Comparison of ENCODE assay signal across 8 cellular contexts in genomic region chr1:11272842-11273594, GRCh38. TPM values are rescaled to one million over a fixed set of nuclear protein-coding genes. Genes with fewer than 3 reads are reported as not detected.
DNase-seq lines count a peak whose midpoint lies in the region; ATAC-seq and TF ChIP-seq lines count a peak whose summit lies in the region.

TSS of gene UBIAD1 (plus strand) at chr1:11273198. CDS start at chr1:11273532, 334 bp downstream.

- peak within 1 kb of the TSS; percentile 76 for H3K9ac ChIP-seq in rectal smooth muscle tissue (ENCODE audit: low read length)

- DNase-seq in NCI-H146 treated with DMSO at 0.1 percent for 48 hours (lab: John Stamatoyannopoulos, UW; ENCODE audit: unreplicated experiment) (peak; percentile 50), right cardiac atrium (peak; percentile 84 to 95 (median 93)), vagina (ENCODE audit: extremely low spot score in 2 of 2) (peak in 1 of 2 donors; percentile 89)

- H3K36me3 ChIP-seq in rectal smooth muscle tissue (ENCODE audit: control insufficient read depth, insufficient read depth, low read length) = no peaks in the 10 kb centered on the region
- H3K36me3 ChIP-seq in vagina = no peaks in the 10 kb centered on the region

- no peak for TF ChIP-seq CTCF in vagina (IDR thresholded peaks at IDR 0.05)

- ATAC-seq in GM18502 (IDR thresholded peaks at IDR 0.05; ENCODE audit: poor library complexity, unreplicated experiment) (peak; percentile 84), HG02852 (IDR thresholded peaks at IDR 0.05; ENCODE audit: unreplicated experiment) (peak; percentile 83), right cardiac atrium (peak; percentile 96 to 97)

- 1% methylated on average over 58 of the region's 64 CpGs for WGBS in right cardiac atrium

- H3K4me1 ChIP-seq in right cardiac atrium (ENCODE audit: control insufficient read depth, insufficient read depth, low read length) = peaks cover 11% of the 10 kb centered on the region
- peaks cover 7% of the 10 kb centered on the region for H3K4me1 ChIP-seq in rectal smooth muscle tissue (ENCODE audit: control insufficient read depth, insufficient read depth, low read length)
- H3K4me1 ChIP-seq in vagina = peaks cover 31% of the 10 kb centered on the region

- intact Hi-C loops in T-helper 2 cell treated with Interferon-gamma antibody and Interleukin-4, amounts not matched to agents 100 ng/mL and 5 ng/mL, for 36 hours (cut with micrococcal nuclease) = loop anchor here (1.0 to 5.0 kb wide), 2 partner anchors 11 to 659 kb away; partner anchors contain the start of genes MTOR and PLOD1
- intact Hi-C loops in right cardiac atrium (cut with DNase I) (no loop called here), vagina (cut with DNase I) (no loop called here)

- H3K4me3 ChIP-seq in right cardiac atrium (ENCODE audit: low read length) (peak within 1 kb of the TSS; percentile 91), rectal smooth muscle tissue (ENCODE audit: low read length) (peak within 1 kb of the TSS; percentile 98), vagina (peak within 1 kb of the TSS; percentile 83 to 88)

- H3K27ac ChIP-seq in angular gyrus (ENCODE audit: low read depth, low read length) (peak within 1 kb of the TSS; percentile 88), right cardiac atrium (ENCODE audit: low read length) (peak within 1 kb of the TSS; percentile 99), rectal smooth muscle tissue (ENCODE audit: low read depth, low read length) (peak within 1 kb of the TSS; percentile 96), vagina (peak within 1 kb of the TSS; percentile 85)

- TF ChIP-seq POLR2A in vagina (IDR thresholded peaks at IDR 0.05) = no peak

- H3K9me3 ChIP-seq in right cardiac atrium (ENCODE audit: control insufficient read depth, low read length) = no peaks in the 10 kb centered on the region
- H3K9me3 ChIP-seq in vagina = no peaks in the 10 kb centered on the region

- H3K27me3 ChIP-seq in right cardiac atrium (ENCODE audit: control insufficient read depth, insufficient read depth) = no peaks in the 10 kb centered on the region
- H3K27me3 ChIP-seq in rectal smooth muscle tissue (ENCODE audit: control insufficient read depth, insufficient read depth, low read length) = no peaks in the 10 kb centered on the region
- H3K27me3 ChIP-seq in vagina = no peaks in the 10 kb centered on the region

RNA-seq across cellular contexts. Expression of gene UBIAD1, which starts in this region (rescaled TPM):
- 29.2 and 31.3 TPM in 2 replicates for total RNA-seq in T-helper 2 cell treated with Interferon-gamma antibody and Interleukin-4, amounts not matched to agents 100 ng/mL and 5 ng/mL, for 36 hours
- 10 to 100 TPM in 3 of 4 donors, 1 to 10 TPM in 1; 8.7 to 12.8 (median 11.8) TPM for total RNA-seq in right cardiac atrium
- polyA plus RNA-seq in right cardiac atrium = 7.5 TPM
- total RNA-seq in vagina = 8.6 TPM
